In genomic region chr1:66984491-66984890, GRCh38 we compare ENCODE assay signal across 8 cellular contexts. TPM values are rescaled to one million over a fixed set of nuclear protein-coding genes. Genes with fewer than 3 reads are reported as not detected.
DNase-seq lines count a peak whose midpoint lies in the region; ATAC-seq and TF ChIP-seq lines count a peak whose summit lies in the region.

No MANE protein-coding gene starts in this region.

- H3K27me3 Mint-ChIP-seq in activated CD8-positive, alpha-beta T cell treated with anti-CD3 and anti-CD28 coated beads for 36 hours = no peaks in the 10 kb centered on the region
- no peaks in the 10 kb centered on the region for H3K27me3 Mint-ChIP-seq in activated T-cell treated with anti-CD3 and anti-CD28 coated beads, Interleukin-2, amount 50 U/mL, for 4 hours (ENCODE audit: low read depth)

- H3K9me3 Mint-ChIP-seq in activated CD8-positive, alpha-beta T cell treated with anti-CD3 and anti-CD28 coated beads for 36 hours = no peaks in the 10 kb centered on the region
- no peaks in the 10 kb centered on the region for H3K9me3 Mint-ChIP-seq in activated T-cell treated with anti-CD3 and anti-CD28 coated beads, Interleukin-2, amount 50 U/mL, for 4 hours

- no peak overlapping the region for H3K4me3 Mint-ChIP-seq in activated CD8-positive, alpha-beta T cell treated with anti-CD3 and anti-CD28 coated beads for 36 hours
- no peak overlapping the region for H3K4me3 Mint-ChIP-seq in activated T-cell treated with anti-CD3 and anti-CD28 coated beads, Interleukin-2, amount 50 U/mL, for 4 hours

- ATAC-seq in GM19324 (IDR thresholded peaks at IDR 0.05; ENCODE audit: low FRiP score, unreplicated experiment) (peak; percentile 74), HG02943 (IDR thresholded peaks at IDR 0.05; ENCODE audit: low read depth, unreplicated experiment) (peak; percentile 71)
- ATAC-seq in activated CD8-positive, alpha-beta T cell treated with anti-CD3 and anti-CD28 coated beads for 36 hours = no peak
- no peak for ATAC-seq in activated T-cell treated with anti-CD3 and anti-CD28 coated beads, Interleukin-2, amount 50 U/mL, for 4 hours

- CTCF ChIA-PET in activated CD8-positive, alpha-beta T cell treated with anti-CD3 and anti-CD28 coated beads for 36 hours (lab: Charles Lee) = interaction anchor here (1.6 kb wide), 1 partner anchor 11 kb away, joined by 6 read pairs; no protein-coding TSS in a partner anchor

- no peak for TF ChIP-seq CTCF in activated CD8-positive, alpha-beta T cell treated with anti-CD3 and anti-CD28 coated beads for 36 hours (IDR thresholded peaks at IDR 0.05)

- POLR2A ChIA-PET in activated CD8-positive, alpha-beta T cell treated with anti-CD3 and anti-CD28 coated beads for 36 hours (lab: Charles Lee) = interaction anchor here (0.6 kb wide), 1 partner anchor 69 kb away, joined by 3 read pairs; the partner anchor contains the start of gene SLC35D1

- intact Hi-C loops in activated CD8-positive, alpha-beta T cell treated with anti-CD3 and anti-CD28 coated beads for 36 hours (cut with micrococcal nuclease) = no loop called here

- DNase-seq in DMS53 (lab: John Stamatoyannopoulos, UW) (peak; percentile 34), SIG-M5 treated with dmso at 0.1 percent for 504 hours (lab: John Stamatoyannopoulos, UW; ENCODE audit: unreplicated experiment) (no peak), amygdala (lab: John Stamatoyannopoulos, UW) (no peak), UCSD-AML1 (lab: John Stamatoyannopoulos, UW; ENCODE audit: unreplicated experiment) (no peak)
- DNase-seq in activated CD8-positive, alpha-beta T cell treated with anti-CD3 and anti-CD28 coated beads for 36 hours = no peak
- no peak for DNase-seq in activated T-cell treated with anti-CD3 and anti-CD28 coated beads, Interleukin-2, amount 50 U/mL, for 4 hours

- H3K36me3 Mint-ChIP-seq in activated CD8-positive, alpha-beta T cell treated with anti-CD3 and anti-CD28 coated beads for 36 hours (ENCODE audit: low read depth) = peaks cover 45% of the 10 kb centered on the region
- H3K36me3 Mint-ChIP-seq in activated T-cell treated with anti-CD3 and anti-CD28 coated beads, Interleukin-2, amount 50 U/mL, for 4 hours (ENCODE audit: insufficient read depth) = peaks cover 27% of the 10 kb centered on the region

- H3K4me1 Mint-ChIP-seq in activated CD8-positive, alpha-beta T cell treated with anti-CD3 and anti-CD28 coated beads for 36 hours (ENCODE audit: low read depth) = peaks cover 48% of the 10 kb centered on the region
- H3K4me1 Mint-ChIP-seq in activated T-cell treated with anti-CD3 and anti-CD28 coated beads, Interleukin-2, amount 50 U/mL, for 4 hours (ENCODE audit: low read depth) = peaks cover 29% of the 10 kb centered on the region

- H3K27ac Mint-ChIP-seq in activated CD8-positive, alpha-beta T cell treated with anti-CD3 and anti-CD28 coated beads for 36 hours = peak overlapping the region; percentile 67

RNA-seq across cellular contexts. Expression of gene MIER1, which starts 59.7 kb away (rescaled TPM):
- 10 to 100 TPM; 39.8 to 41.8 TPM for total RNA-seq in activated CD8-positive, alpha-beta T cell treated with anti-CD3 and anti-CD28 coated beads for 36 hours
- 10 to 100 TPM; 60.5 to 70.1 (median 64.2) TPM for total RNA-seq in activated T-cell treated with anti-CD3 and anti-CD28 coated beads, Interleukin-2, amount 50 U/mL, for 4 hours

RNA-seq across cellular contexts. Expression of gene DNAI4, which starts 59.8 kb away (rescaled TPM):
- total RNA-seq in activated CD8-positive, alpha-beta T cell treated with anti-CD3 and anti-CD28 coated beads for 36 hours = 1 to 10 TPM; 1.0 to 1.7 TPM
- total RNA-seq in activated T-cell treated with anti-CD3 and anti-CD28 coated beads, Interleukin-2, amount 50 U/mL, for 4 hours = 1 to 10 TPM; 1.2 to 2.6 (median 1.3) TPM

Comparison
In these comparisons a context has a peak if more than half of its experiments do, and no peak if none do; other contexts are left out.
1. ATAC-seq: peak in GM19324 (single experiment) and HG02943 (single experiment); none in activated CD8-positive, alpha-beta T cell treated with anti-CD3 and anti-CD28 coated beads for 36 hours (single experiment) and activated T-cell treated with anti-CD3 and anti-CD28 coated beads, Interleukin-2, amount 50 U/mL, for 4 hours (0 of 2).